In the genomic region with DNA sequence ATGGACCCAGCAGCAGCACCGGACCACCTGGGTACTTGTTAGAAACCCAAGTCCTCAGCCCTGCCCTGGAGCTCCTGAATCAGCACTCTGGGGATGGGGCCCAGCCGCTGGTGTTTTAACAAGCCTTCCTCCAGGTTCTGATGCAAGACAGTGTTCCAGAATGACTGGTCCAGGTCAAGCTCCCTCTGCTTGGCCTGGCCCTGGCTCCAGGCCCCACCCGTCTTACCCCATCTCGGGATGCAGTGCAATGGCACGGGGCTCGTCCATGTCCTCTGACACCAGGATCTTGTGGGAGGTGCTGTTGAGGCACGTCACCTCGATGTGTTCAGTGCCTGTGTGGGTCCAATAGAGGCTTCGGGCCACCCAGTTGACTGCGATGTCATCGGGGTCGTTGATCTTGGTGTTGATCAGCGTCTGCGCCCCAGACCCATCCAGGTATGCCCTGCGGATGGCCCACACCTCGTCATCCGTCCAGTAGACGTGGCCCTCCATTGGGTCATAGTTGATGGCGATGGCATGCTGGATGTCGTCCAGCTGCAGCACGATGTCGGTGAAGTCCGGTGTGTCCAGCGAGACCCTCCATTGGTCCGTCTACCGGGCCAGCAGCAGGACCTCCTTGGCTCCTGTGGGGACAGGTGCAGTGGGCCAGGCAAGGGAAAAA, we compare ENCODE assay signal across 21 cellular contexts.
DNase-seq lines count a peak whose midpoint lies in the region; ATAC-seq, FAIRE-seq and TF ChIP-seq lines count a peak whose summit lies in the region.
"Had no signal": no experiment of that assay in that cellular context is flagged by ENCODE, and none has a peak within 500 bp of the region (broad histone marks: within the 10 kb centered on the region; RNA-seq: fewer than 3 reads in every experiment).

No MANE protein-coding gene starts in this region.

- no peaks in the 10 kb centered on the region for H3K9me3 ChIP-seq in neuronal stem cell (replicated peaks in 1 of 2; ENCODE audit: control insufficient read depth in 2 of 2, insufficient read depth in 1 of 2, low read depth in 1 of 2, low read length in 2 of 2)
- no peaks in the 10 kb centered on the region for H3K9me3 ChIP-seq in upper lobe of right lung
- H3K9me3 ChIP-seq in HepG2 (ENCODE audit: low read length), result no peaks in the 10 kb centered on the region
- H3K9me3 ChIP-seq: A549, HAP-1 had no signal

- no peak for TF ChIP-seq EP300 in HepG2 (IDR thresholded peaks at IDR 0.05; ENCODE audit: low read depth in 2 of 2, low read length in 2 of 2)
- no peak for TF ChIP-seq EP300 in HepG2 (CRISPR knock-in tag; IDR thresholded peaks at IDR 0.05; ENCODE audit: borderline replicate concordance)

- no peak overlapping the region for H2BK5ac ChIP-seq in neuronal stem cell (ENCODE audit: low read length)

- H3K4me2 ChIP-seq in neuronal stem cell (ENCODE audit: insufficient read depth, low read length, poor library complexity, severe bottlenecking) (no peak overlapping the region), HepG2 (ENCODE audit: low read depth, low read length) (no peak overlapping the region)
- H3K4me2 ChIP-seq: A549, KMS-11 had no signal

- H4K20me1 ChIP-seq in HepG2 (ENCODE audit: insufficient read depth, low read length), result peaks cover 16% of the 10 kb centered on the region; the same call in 1 of the 2 replicates

- H2AFZ ChIP-seq in neuronal stem cell (ENCODE audit: low read length), result no peak overlapping the region
- H2AFZ ChIP-seq in HepG2 (ENCODE audit: low read length), result no peak overlapping the region
- H2AFZ ChIP-seq: GM23248 had no signal

- peaks cover 2% of the 10 kb centered on the region for H3K79me1 ChIP-seq in neuronal stem cell (ENCODE audit: low read depth, low read length)

- in situ Hi-C loops in HepG2 (cut with HindIII; ENCODE audit: extremely low pct_ligation_motif_present, low pct_unique_long_range_greater_than_20kb), result no loop called here

- TF ChIP-seq POLR2A in GM18505 (IDR thresholded peaks at IDR 0.05; ENCODE audit: borderline replicate concordance, extremely low read depth, insufficient read depth, insufficient read length), result no peak
- no peak for TF ChIP-seq POLR2A in HepG2 (IDR thresholded peaks at IDR 0.05; ENCODE audit: insufficient read depth in 1 of 2, low read depth in 2 of 2, low read length in 2 of 2)

- H3K27ac ChIP-seq in neuronal stem cell (replicated peaks; ENCODE audit: low read length) (no peak overlapping the region), upper lobe of right lung (no peak overlapping the region), HepG2 (ENCODE audit: extremely low read length, insufficient read depth, low read length) (no peak overlapping the region)
- H3K27ac ChIP-seq: A549, GM23248, KMS-11 had no signal

- H2BK15ac ChIP-seq in neuronal stem cell (ENCODE audit: low read length), result no peak overlapping the region

- CTCF ChIA-PET in HepG2 (lab: Yijun Ruan, JAX; ENCODE audit: low intra/inter-chr PET ratio, low total read pairs), result no interaction called here

- peaks cover 3% of the 10 kb centered on the region for H3K79me2 ChIP-seq in HepG2 (ENCODE audit: insufficient read depth, low read length)

- peak; percentile 83 for FAIRE-seq in bronchial epithelial cell (lab: Jason Lieb, UNC)
- FAIRE-seq in frontal cortex (lab: Jason Lieb, UNC), result no peak
- FAIRE-seq in HepG2 (lab: Jason Lieb, UNC), result no peak
- FAIRE-seq: A549 had no signal

- no peak overlapping the region for H2AK5ac ChIP-seq in neuronal stem cell (ENCODE audit: low read depth, low read length)

- H3K14ac ChIP-seq in neuronal stem cell (ENCODE audit: low read length), result no peak overlapping the region

- TF ChIP-seq CTCF in bronchial epithelial cell (IDR thresholded peaks at IDR 0.05; ENCODE audit: insufficient read depth, low read length, severe bottlenecking) (no peak), upper lobe of right lung (IDR thresholded peaks at IDR 0.05) (no peak), HepG2 (CRISPR knock-in tag; IDR thresholded peaks at IDR 0.05) (no peak)

- WGBS in neuronal stem cell (ENCODE audit: extremely low coverage in 2 of 2, insufficient read length in 2 of 2, insufficient replicate concordance in 1 of 2), 2 donors, result no CpG with 5 or more reads among the region's 26 CpGs
- WGBS in HepG2 (ENCODE audit: low lambda C conversion rate), result 100% methylated on average over 19 of the region's 26 CpGs

- no peak overlapping the region for H4K91ac ChIP-seq in neuronal stem cell (ENCODE audit: low read depth, low read length, poor library complexity)

- H3K36me3 ChIP-seq in bronchial epithelial cell (ENCODE audit: control insufficient read depth, insufficient read depth, low read length) (peaks cover 21% of the 10 kb centered on the region), neuronal stem cell (replicated peaks in 1 of 2; ENCODE audit: control insufficient read depth in 2 of 2, insufficient read depth in 2 of 2, low read length in 2 of 2) (peaks cover 10 to 18% of the 10 kb centered on the region in 2 donors), upper lobe of right lung (peaks cover 33% of the 10 kb centered on the region), HepG2 (replicated peaks in 1 of 2; ENCODE audit: control insufficient read depth in 1 of 2, insufficient read depth in 2 of 2, low read length in 2 of 2) (peaks cover 24 to 76% of the 10 kb centered on the region in 2 experiments)

- TF ChIP-seq RAD21 in HepG2 (CRISPR knock-in tag; IDR thresholded peaks at IDR 0.05), result no peak

- H3K4ac ChIP-seq in neuronal stem cell (ENCODE audit: low read length), result no peak overlapping the region

- intact Hi-C loops in upper lobe of right lung (cut with DNase I) (no loop called here), HepG2 (cut with micrococcal nuclease; ENCODE audit: unreplicated experiment) (loop anchor here (5.0 kb wide), 3 partner anchors 43 to 88 kb away; no protein-coding TSS in a partner anchor)

- no peak overlapping the region for H4K8ac ChIP-seq in neuronal stem cell (ENCODE audit: low read depth, low read length)

- no peaks in the 10 kb centered on the region for H3K4me1 ChIP-seq in neuronal stem cell (ENCODE audit: control insufficient read depth in 2 of 2, insufficient read depth in 1 of 2, low read depth in 1 of 2, low read length in 2 of 2)
- peaks cover 3% of the 10 kb centered on the region for H3K4me1 ChIP-seq in upper lobe of right lung
- H3K4me1 ChIP-seq in HepG2 (ENCODE audit: insufficient read depth, low read length), result no peaks in the 10 kb centered on the region
- H3K4me1 ChIP-seq: A549, HAP-1 had no signal

- H3K27me3 ChIP-seq in bronchial epithelial cell (ENCODE audit: control insufficient read depth, insufficient read depth, low read length) (no peaks in the 10 kb centered on the region), neuronal stem cell (ENCODE audit: control insufficient read depth in 3 of 3, insufficient read depth in 3 of 3, low read depth in 1 of 3, low read length in 3 of 3) (no peaks in the 10 kb centered on the region), upper lobe of right lung (no peaks in the 10 kb centered on the region), HepG2 (ENCODE audit: control insufficient read depth in 1 of 2, insufficient read depth in 2 of 2, low read length in 2 of 2) (no peaks in the 10 kb centered on the region)

- peak overlapping the region; percentile 17 for H3K18ac ChIP-seq in neuronal stem cell (ENCODE audit: low read length)

- H3K4me3 ChIP-seq in bronchial epithelial cell (ENCODE audit: low read depth, low read length), result no peak overlapping the region
- H3K4me3 ChIP-seq in neuronal stem cell (ENCODE audit: low read length in 2 of 2), result peak overlapping the region in 1 of 2 donors; percentile 30
- H3K4me3 ChIP-seq in upper lobe of right lung, result no peak overlapping the region
- no peak overlapping the region for H3K4me3 ChIP-seq in HepG2 (replicated peaks in 1 of 3; ENCODE audit: insufficient read depth in 1 of 3, low read depth in 2 of 3, low read length in 3 of 3)
- H3K4me3 ChIP-seq: A549, GM23248, HAP-1 had no signal

- no TSS peak for BruUV-seq in HepG2 (replicated peaks; lab: Mats Ljungman, UMichigan)

- no peak overlapping the region for H2BK12ac ChIP-seq in neuronal stem cell (ENCODE audit: low read length)

- H3K9ac ChIP-seq in neuronal stem cell (ENCODE audit: low read depth, low read length, poor library complexity), result no peak overlapping the region
- no peak overlapping the region for H3K9ac ChIP-seq in HepG2 (ENCODE audit: insufficient read depth, low read depth, low read length)
- H3K9ac ChIP-seq: GM23248, KMS-11 had no signal

- POLR2A ChIA-PET in HepG2 (lab: Yijun Ruan, JAX), result no interaction called here

- peak overlapping the region; percentile 73 for H3K23ac ChIP-seq in neuronal stem cell (ENCODE audit: low read depth, low read length, poor library complexity)

- ATAC-seq in upper lobe of right lung (no peak), GM18505 (IDR thresholded peaks at IDR 0.05; ENCODE audit: unreplicated experiment) (no peak), HepG2 (no peak)
- ATAC-seq: A549 had no signal

- no peak overlapping the region for H2BK120ac ChIP-seq in neuronal stem cell (ENCODE audit: low read depth, low read length)

- peak; percentile 4 for DNase-seq in activated naive CD4-positive, alpha-beta T cell treated with anti-CD3 and anti-CD28 coated beads, Interleukin-2, amount 50 U/mL, for 16 hours
- DNase-seq in activated naive CD4-positive, alpha-beta T cell (lab: John Stamatoyannopoulos, UW), result no peak
- DNase-seq in bronchial epithelial cell (ENCODE audit: low read depth) (no peak), neuronal stem cell (ENCODE audit: low spot score) (no peak), upper lobe of right lung (peak; percentile 58), frontal cortex (ENCODE audit: low spot score in 2 of 2) (no peak), HepG2 (ENCODE audit: low spot score) (no peak)
- DNase-seq: CD4-positive, CD25-positive, alpha-beta regulatory T cell; DMS79; GM23248; NCI-H1105; NCI-H146; NCI-H2029; NCI-H2227 treated with DMSO at 0.1 percent for 48 hours; NCI-H510A; NCI-H748 treated with DMSO at 0.1 percent for 48 hours; SIG-M5 had no signal

TF ChIP-seq in HepG2, 621 proteins besides CTCF, POLR2A, EP300 and RAD21 (continues in another document):
- no peak for TF ChIP-seq ZNF24 (IDR thresholded peaks at IDR 0.05)
- TF ChIP-seq GLI4 (CRISPR knock-in tag; IDR thresholded peaks at IDR 0.05; ENCODE audit: borderline replicate concordance), result no peak
- no peak for TF ChIP-seq PAX8 (CRISPR knock-in tag; IDR thresholded peaks at IDR 0.05; ENCODE audit: borderline replicate concordance)
- TF ChIP-seq ZNF460 (CRISPR knock-in tag; IDR thresholded peaks at IDR 0.05; ENCODE audit: borderline replicate concordance), result no peak
- TF ChIP-seq ZNF260 (CRISPR knock-in tag; IDR thresholded peaks at IDR 0.05; ENCODE audit: borderline replicate concordance, low read depth), result no peak
- TF ChIP-seq ZNF768 (CRISPR knock-in tag; IDR thresholded peaks at IDR 0.05), result no peak
- TF ChIP-seq NFRKB (IDR thresholded peaks at IDR 0.05), result no peak
- TF ChIP-seq SKI (IDR thresholded peaks at IDR 0.05; ENCODE audit: partially characterized antibody), result no peak
- TF ChIP-seq AGO2 (optimal IDR thresholded peaks at IDR 0.05; ENCODE audit: low read depth, low read length), result no peak
- TF ChIP-seq ZNF577 (CRISPR knock-in tag; IDR thresholded peaks at IDR 0.05; ENCODE audit: borderline replicate concordance, low read depth), result no peak
- no peak for TF ChIP-seq SMAD9 (CRISPR knock-in tag; IDR thresholded peaks at IDR 0.05)
- no peak for TF ChIP-seq TAF1 (CRISPR knock-in tag; IDR thresholded peaks at IDR 0.05)
- TF ChIP-seq SMC3 (IDR thresholded peaks at IDR 0.05; ENCODE audit: low read length), result no peak

Comparison
In these comparisons a context has a peak if more than half of its experiments do, and no peak if none do; other contexts are left out.
1. DNase-seq: peak in activated naive CD4-positive, alpha-beta T cell treated with anti-CD3 and anti-CD28 coated beads, Interleukin-2, amount 50 U/mL, for 16 hours (single experiment) and upper lobe of right lung (single experiment); none in activated naive CD4-positive, alpha-beta T cell (0 of 4), bronchial epithelial cell (single experiment), neuronal stem cell (single experiment), frontal cortex (0 of 2) and HepG2 (single experiment).